ENCODE assay signal across 20 cellular contexts in the genomic region with DNA sequence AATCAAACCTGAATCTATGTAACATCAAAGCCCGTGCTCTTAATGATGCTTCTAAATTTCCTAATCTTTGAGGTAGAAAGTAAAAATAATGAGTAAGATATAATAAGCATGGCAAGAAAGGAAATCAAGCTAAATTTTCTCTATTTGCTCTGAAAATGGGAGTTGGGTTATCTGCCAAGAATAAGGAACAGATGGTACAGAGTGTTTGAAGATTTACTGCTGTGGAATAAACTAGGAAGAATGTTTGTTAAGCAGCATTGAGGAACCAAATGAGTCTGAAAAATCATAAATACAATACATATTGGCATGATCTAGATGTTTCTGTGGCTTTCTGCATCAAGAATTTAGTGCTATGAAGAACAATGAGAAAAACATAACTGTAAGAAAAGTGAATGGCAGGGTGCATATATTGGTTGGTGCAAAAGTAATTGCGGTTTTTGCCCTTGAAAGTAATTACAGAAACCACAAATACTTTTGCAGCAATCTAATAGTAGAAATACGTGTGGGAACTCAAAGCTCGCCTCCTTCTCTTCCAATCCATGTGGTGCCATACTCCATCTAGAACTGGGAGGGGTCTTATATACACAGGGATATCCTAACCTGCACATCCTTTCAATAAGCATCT.
"Had no signal": no experiment of that assay in that cellular context is flagged by ENCODE, and none has a peak within 500 bp of the region (broad histone marks: within the 10 kb centered on the region; RNA-seq: fewer than 3 reads in every experiment).

No MANE protein-coding gene starts in this region.

- H3K9me3 ChIP-seq: ovary, spleen, testis had no signal

- H3K9me3 Mint-ChIP-seq: activated CD4-positive, alpha-beta memory T cell treated with anti-CD3 and anti-CD28 coated beads, Interleukin-2, amount 10 ng/mL, durations not matched to agents 7 days and 5 days; naive thymus-derived CD8-positive, alpha-beta T cell; stimulated activated memory B cell treated with anti-CD40 and anti-IgM and Interleukin-4, amounts not matched to agents 10 μg/mL and 1 μg/mL and 100 μg/mL, for 72 hours; T-helper 2 cell treated with Interferon-gamma antibody and Interleukin-4, amounts not matched to agents 5 μg/mL and 100 μg/mL, for 36 hours; type B pancreatic cell had no signal

- H3K4me3 Mint-ChIP-seq: activated CD4-positive, alpha-beta memory T cell treated with anti-CD3 and anti-CD28 coated beads, Interleukin-2, amount 10 ng/mL, durations not matched to agents 7 days and 5 days; activated CD8-positive, alpha-beta memory T cell treated with anti-CD3 and anti-CD28 coated beads, Interleukin-2, amount 10 ng/mL, durations not matched to agents 7 days and 5 days; activated naive CD8-positive, alpha-beta T cell; naive thymus-derived CD8-positive, alpha-beta T cell; stimulated activated memory B cell treated with anti-CD40 and anti-IgM and Interleukin-4, amounts not matched to agents 10 μg/mL and 1 μg/mL and 100 μg/mL, for 72 hours; T-helper 2 cell treated with Interferon-gamma antibody and Interleukin-4, amounts not matched to agents 5 μg/mL and 100 μg/mL, for 36 hours; type B pancreatic cell had no signal

- DNase-seq: activated CD4-positive, alpha-beta memory T cell treated with anti-CD3 and anti-CD28 coated beads, Interleukin-2, amount 10 ng/mL, durations not matched to agents 7 days and 5 days; activated CD4-positive, alpha-beta T cell treated with anti-CD3 and anti-CD28 coated beads for 48 hours; activated CD4-positive, CD25-positive, alpha-beta regulatory T cell; activated CD8-positive, alpha-beta memory T cell treated with anti-CD3 and anti-CD28 coated beads, Interleukin-2, amount 10 ng/mL, durations not matched to agents 7 days and 5 days; dorsolateral prefrontal cortex; left cardiac atrium; mesenchymal stem cell; naive thymus-derived CD8-positive, alpha-beta T cell; ovary; spleen; stimulated activated CD4-positive, alpha-beta T cell treated with anti-CD3 and anti-CD28 coated beads, Interleukin-4, amount 100 ng/mL, for 4 hours; testis had no signal

- H3K36me3 ChIP-seq: cardiac muscle cell, ovary, spleen had no signal

- FAIRE-seq: colon had no signal

- ATAC-seq: activated CD8-positive, alpha-beta memory T cell treated with anti-CD3 and anti-CD28 coated beads, Interleukin-2, amount 10 ng/mL, durations not matched to agents 7 days and 5 days; left cardiac atrium; naive thymus-derived CD8-positive, alpha-beta T cell; sciatic nerve; stimulated activated memory B cell treated with anti-CD40 and anti-IgM and Interleukin-4, amounts not matched to agents 10 μg/mL and 1 μg/mL and 100 μg/mL, for 72 hours had no signal

- H3K4me1 ChIP-seq: spleen, testis had no signal

- H3K27ac ChIP-seq: cardiac muscle cell, dorsolateral prefrontal cortex, epithelial cell of prostate, ovary, spleen, testis had no signal

- H3K27ac Mint-ChIP-seq: activated CD4-positive, alpha-beta memory T cell treated with anti-CD3 and anti-CD28 coated beads, Interleukin-2, amount 10 ng/mL, durations not matched to agents 7 days and 5 days; activated CD8-positive, alpha-beta memory T cell treated with anti-CD3 and anti-CD28 coated beads, Interleukin-2, amount 10 ng/mL, durations not matched to agents 7 days and 5 days; activated naive CD8-positive, alpha-beta T cell; naive thymus-derived CD8-positive, alpha-beta T cell; stimulated activated memory B cell treated with anti-CD40 and anti-IgM and Interleukin-4, amounts not matched to agents 10 μg/mL and 1 μg/mL and 100 μg/mL, for 72 hours; T-helper 2 cell treated with Interferon-gamma antibody and Interleukin-4, amounts not matched to agents 5 μg/mL and 100 μg/mL, for 36 hours; type B pancreatic cell had no signal

- H3K27me3 ChIP-seq: cardiac muscle cell, dorsolateral prefrontal cortex, ovary, spleen, testis had no signal

- H3K4me3 ChIP-seq: cardiac muscle cell, dorsolateral prefrontal cortex, ovary, spleen, testis had no signal

- H3K36me3 Mint-ChIP-seq: activated CD8-positive, alpha-beta memory T cell treated with anti-CD3 and anti-CD28 coated beads, Interleukin-2, amount 10 ng/mL, durations not matched to agents 7 days and 5 days; activated naive CD8-positive, alpha-beta T cell; naive thymus-derived CD8-positive, alpha-beta T cell; stimulated activated memory B cell treated with anti-CD40 and anti-IgM and Interleukin-4, amounts not matched to agents 10 μg/mL and 1 μg/mL and 100 μg/mL, for 72 hours; type B pancreatic cell had no signal

- H3K4me1 Mint-ChIP-seq: activated CD4-positive, alpha-beta memory T cell treated with anti-CD3 and anti-CD28 coated beads, Interleukin-2, amount 10 ng/mL, durations not matched to agents 7 days and 5 days; activated CD8-positive, alpha-beta memory T cell treated with anti-CD3 and anti-CD28 coated beads, Interleukin-2, amount 10 ng/mL, durations not matched to agents 7 days and 5 days; naive thymus-derived CD8-positive, alpha-beta T cell; stimulated activated memory B cell treated with anti-CD40 and anti-IgM and Interleukin-4, amounts not matched to agents 10 μg/mL and 1 μg/mL and 100 μg/mL, for 72 hours had no signal

- H3K27me3 Mint-ChIP-seq: stimulated activated memory B cell treated with anti-CD40 and anti-IgM and Interleukin-4, amounts not matched to agents 10 μg/mL and 1 μg/mL and 100 μg/mL, for 72 hours; type B pancreatic cell had no signal
